ENCODE assay signal across 9 cellular contexts in genomic region chr7:71984348-71984747, GRCh38.
"Had no signal": no experiment of that assay in that cellular context is flagged by ENCODE, and none has a peak within 500 bp of the region (broad histone marks: within the 10 kb centered on the region; RNA-seq: fewer than 3 reads in every experiment).

No MANE protein-coding gene starts in this region.

- H3K27ac ChIP-seq: GM23248 had no signal

- H3K27ac Mint-ChIP-seq: GM23338, H9, HFFc6 had no signal

- H3K9me3 ChIP-seq: HAP-1 had no signal

- H3K4me1 ChIP-seq: HAP-1 had no signal

- ATAC-seq: GM23338, HCT116 had no signal

- H3K4me3 Mint-ChIP-seq: GM23338, H9, HFFc6 had no signal

- DNase-seq: GM23248, GOT3, H7, H9, HCEC 1CT, HFFc6 had no signal

- H3K4me2 ChIP-seq: GM23338 had no signal

- H3K9ac ChIP-seq: GM23248 had no signal

- H3K36me3 ChIP-seq: HAP-1 had no signal

- H2AFZ ChIP-seq: GM23248, GM23338 had no signal

- H3K4me3 ChIP-seq: GM23248, GM23338, HAP-1 had no signal
